8 cellular contexts compared by ENCODE assay signal in the genomic region with DNA sequence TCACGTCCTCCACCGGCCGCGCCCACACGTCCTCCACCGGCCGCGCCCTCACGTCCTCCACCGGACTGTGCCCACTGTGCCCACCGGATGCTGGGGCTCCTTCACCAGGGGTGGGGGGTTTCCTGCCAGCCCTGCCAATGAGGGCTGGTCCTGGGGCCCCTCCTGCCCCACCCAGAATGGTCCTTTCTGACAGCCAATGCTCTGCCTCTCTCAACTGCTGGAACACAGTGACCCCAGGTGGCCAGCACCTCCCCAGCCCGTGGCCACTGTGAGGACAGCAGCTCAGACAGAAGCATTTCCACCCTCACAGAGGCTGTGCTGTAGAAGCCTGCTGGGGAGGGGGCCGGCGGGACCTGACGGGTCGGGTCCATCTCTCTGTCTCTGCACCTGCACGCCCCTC.
DNase-seq lines count a peak whose midpoint lies in the region; ATAC-seq and TF ChIP-seq lines count a peak whose summit lies in the region.

No MANE protein-coding gene starts in this region.

- H3K14ac ChIP-seq in trophoblast cell (ENCODE audit: low read length) = no peak overlapping the region

- H2AFZ ChIP-seq in trophoblast cell (ENCODE audit: insufficient read depth, low read length, poor library complexity) = no peak overlapping the region

- ATAC-seq in GM18873 (IDR thresholded peaks at IDR 0.05; ENCODE audit: low FRiP score, unreplicated experiment) = no peak
- no peak for ATAC-seq in HG03378 (IDR thresholded peaks at IDR 0.05; ENCODE audit: unreplicated experiment)

- DNase-seq in GM13976 (ENCODE audit: low spot score) (peak; percentile 69), T-helper 9 cell (peak; percentile 39), dorsolateral prefrontal cortex (peak in 6 of 10 donors; percentile 49 to 70 (median 55)), trophoblast cell (peak; percentile 38 to 43), NOMO-1 treated with DMSO at 0.1 percent for 48 hours (lab: John Stamatoyannopoulos, UW; ENCODE audit: unreplicated experiment) (no peak), NCI-H1048 (lab: John Stamatoyannopoulos, UW) (no peak)

- H3K27ac ChIP-seq in dorsolateral prefrontal cortex (no peak overlapping the region), trophoblast cell (ENCODE audit: low read depth, low read length) (no peak overlapping the region)

- no CpG with 5 or more reads among the region's 17 CpGs for WGBS in trophoblast cell (ENCODE audit: extremely low coverage, insufficient coverage, insufficient read length)

- peaks cover 2% of the 10 kb centered on the region for H3K79me2 ChIP-seq in trophoblast cell (ENCODE audit: control insufficient read depth, insufficient read depth, low read length, poor library complexity)

- H2BK5ac ChIP-seq in trophoblast cell (ENCODE audit: low read depth, low read length, poor library complexity) = no peak overlapping the region

- no peak overlapping the region for H3K18ac ChIP-seq in trophoblast cell (ENCODE audit: low read length)

- H3K4me1 ChIP-seq in trophoblast cell (ENCODE audit: control insufficient read depth in 1 of 2, insufficient read depth in 2 of 2, low read length in 2 of 2) = no peaks in the 10 kb centered on the region

- no peak overlapping the region for H3K23ac ChIP-seq in trophoblast cell (ENCODE audit: low read length)

- no peak overlapping the region for H3K4ac ChIP-seq in trophoblast cell (ENCODE audit: low read depth, low read length)

- H3K79me1 ChIP-seq in trophoblast cell (ENCODE audit: low read length) = no peaks in the 10 kb centered on the region

- no peaks in the 10 kb centered on the region for H3K36me3 ChIP-seq in trophoblast cell (ENCODE audit: control insufficient read depth in 1 of 2, insufficient read depth in 2 of 2, low read length in 2 of 2)

- intact Hi-C loops in dorsolateral prefrontal cortex (cut with DNase I) = loop anchor here (1.0 to 5.0 kb wide), 2 partner anchors 314 to 315 kb away; no protein-coding TSS in a partner anchor

- peak overlapping the region in 1 of 59 donors; percentile 16 for H3K4me3 ChIP-seq in dorsolateral prefrontal cortex
- no peak overlapping the region for H3K4me3 ChIP-seq in trophoblast cell (ENCODE audit: low read depth, low read length)

- H2BK12ac ChIP-seq in trophoblast cell (ENCODE audit: low read length) = no peak overlapping the region

- H3K27me3 ChIP-seq in dorsolateral prefrontal cortex (no peaks in the 10 kb centered on the region), trophoblast cell (ENCODE audit: insufficient read depth, low read length) (no peaks in the 10 kb centered on the region)

- H3K9me3 ChIP-seq in trophoblast cell (ENCODE audit: insufficient read depth, low read depth, low read length) = no peaks in the 10 kb centered on the region

- no peak overlapping the region for H2BK120ac ChIP-seq in trophoblast cell (ENCODE audit: insufficient read depth, low read length, poor library complexity)

- H3K4me2 ChIP-seq in trophoblast cell (ENCODE audit: low read length) = no peak overlapping the region

- TF ChIP-seq CTCF in GM13976 (IDR thresholded peaks at IDR 0.05; ENCODE audit: borderline replicate concordance, control extremely low read depth, extremely low read depth, insufficient read depth, missing control alignments) = peak; percentile 46
- peak in 54 of 56 donors; percentile 17 to 71 (median 56) for TF ChIP-seq CTCF in dorsolateral prefrontal cortex (IDR thresholded peaks at IDR 0.05 in 54 of 56, conservative IDR thresholded peaks at IDR 0.05 in 2 of 56; ENCODE audit: low read depth in 1 of 56, partially characterized antibody in 56 of 56)

- in situ Hi-C loops in GM13976 (cut with MboI; ENCODE audit: low sequenced_read_pairs, unreplicated experiment) = no loop called here

- no peak overlapping the region for H4K8ac ChIP-seq in trophoblast cell (ENCODE audit: low read depth, low read length)

- H4K12ac ChIP-seq in trophoblast cell (ENCODE audit: low read depth, low read length) = no peak overlapping the region

- H4K91ac ChIP-seq in trophoblast cell (ENCODE audit: low read depth, low read length) = no peak overlapping the region

- H2AK5ac ChIP-seq in trophoblast cell (ENCODE audit: low read length) = no peak overlapping the region

- H3K9ac ChIP-seq in trophoblast cell (ENCODE audit: low read length) = no peak overlapping the region

Comparison
In these comparisons a context has a peak if more than half of its experiments do, and no peak if none do; other contexts are left out.
1. DNase-seq: peak in GM13976 (single experiment), T-helper 9 cell (single experiment), dorsolateral prefrontal cortex (6 of 10) and trophoblast cell (2 of 2); none in NOMO-1 treated with DMSO at 0.1 percent for 48 hours (single experiment) and NCI-H1048 (single experiment).